Comparison of ENCODE assay signal across 1 cellular context in the genomic region with DNA sequence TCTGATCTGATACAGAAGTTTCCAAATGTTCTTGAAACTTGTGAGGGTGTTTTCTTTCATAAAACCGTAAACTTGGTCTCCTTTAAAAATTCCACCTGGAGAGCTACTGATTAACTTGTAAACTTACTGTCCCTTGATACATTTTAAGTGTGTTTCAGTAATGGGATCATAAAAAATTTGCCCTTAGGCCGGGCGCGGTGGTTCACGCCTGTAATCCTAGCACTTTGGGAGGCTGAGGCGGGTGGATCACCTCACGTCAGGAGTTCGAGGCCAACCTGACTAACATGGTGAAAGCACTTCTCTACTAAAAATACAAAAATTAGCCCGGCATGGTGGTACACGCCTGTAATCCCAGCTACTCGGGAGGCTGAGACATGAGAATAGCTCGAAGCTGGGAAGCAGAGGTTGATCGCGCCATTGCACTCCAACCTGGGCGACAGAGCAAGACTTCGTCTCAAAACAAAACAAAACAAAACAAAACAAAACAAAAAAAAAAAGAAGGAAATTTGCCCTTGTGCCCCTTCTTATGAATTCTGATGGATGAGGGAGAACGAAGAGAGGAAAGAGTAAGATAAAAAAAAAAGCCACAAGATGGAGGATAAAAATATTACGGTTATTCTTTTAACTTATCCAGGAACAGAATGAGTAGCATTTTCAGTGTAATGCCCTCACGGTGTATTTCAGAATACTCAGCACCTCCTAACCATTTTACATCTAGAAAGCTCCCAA.
TF ChIP-seq lines count a peak whose summit lies in the region.

No MANE protein-coding gene starts in this region.

TF ChIP-seq in IMR-90, 13 proteins besides CTCF, POLR2A, EP300 and RAD21:
- TF ChIP-seq, protein P1, sequence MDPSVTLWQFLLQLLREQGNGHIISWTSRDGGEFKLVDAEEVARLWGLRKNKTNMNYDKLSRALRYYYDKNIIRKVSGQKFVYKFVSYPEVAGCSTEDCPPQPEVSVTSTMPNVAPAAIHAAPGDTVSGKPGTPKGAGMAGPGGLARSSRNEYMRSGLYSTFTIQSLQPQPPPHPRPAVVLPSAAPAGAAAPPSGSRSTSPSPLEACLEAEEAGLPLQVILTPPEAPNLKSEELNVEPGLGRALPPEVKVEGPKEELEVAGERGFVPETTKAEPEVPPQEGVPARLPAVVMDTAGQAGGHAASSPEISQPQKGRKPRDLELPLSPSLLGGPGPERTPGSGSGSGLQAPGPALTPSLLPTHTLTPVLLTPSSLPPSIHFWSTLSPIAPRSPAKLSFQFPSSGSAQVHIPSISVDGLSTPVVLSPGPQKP (IDR thresholded peaks at IDR 0.05; ENCODE audit: borderline replicate concordance, low read depth, low read length), result no peak
